In genomic region chr4:123600426-123600825, GRCh38 we compare ENCODE assay signal across 9 cellular contexts.
DNase-seq lines count a peak whose midpoint lies in the region; ATAC-seq and TF ChIP-seq lines count a peak whose summit lies in the region.
"Had no signal": no experiment of that assay in that cellular context is flagged by ENCODE, and none has a peak within 500 bp of the region (broad histone marks: within the 10 kb centered on the region; RNA-seq: fewer than 3 reads in every experiment).

No MANE protein-coding gene starts in this region.

- no peaks in the 10 kb centered on the region for H3K36me3 Mint-ChIP-seq in CD4-positive, alpha-beta memory T cell
- peaks cover 21% of the 10 kb centered on the region for H3K36me3 Mint-ChIP-seq in natural killer cell treated with Interleukin-12 subunit alpha and Interleukin-12 subunit beta and Interleukin-15 and Interleukin-18, amount 100 ng/mL, for 72 hours

- H3K4me3 Mint-ChIP-seq in CD4-positive, alpha-beta memory T cell = peak overlapping the region in 4 of 8 donors; percentile 1 to 84 (median 72)
- H3K4me3 Mint-ChIP-seq in natural killer cell treated with Interleukin-12 subunit alpha and Interleukin-12 subunit beta and Interleukin-15 and Interleukin-18, amount 100 ng/mL, for 72 hours = peak overlapping the region; percentile 79

- no peak for DNase-seq in CD4-positive, alpha-beta memory T cell
- DNase-seq in mammary epithelial cell (no peak), NCI-H2081 treated with DMSO at 0.1 percent for 48 hours (lab: John Stamatoyannopoulos, UW) (no peak)
- DNase-seq in natural killer cell treated with Interleukin-12 subunit alpha and Interleukin-12 subunit beta and Interleukin-15 and Interleukin-18, amount 100 ng/mL, for 72 hours (ENCODE audit: low spot score) = no peak
- DNase-seq in stimulated activated CD4-positive, alpha-beta T cell treated with anti-CD3 and anti-CD28 coated beads, Interleukin-4, amount 100 ng/mL, for 1 hour = no peak

- H4K20me1 ChIP-seq in KMS-11 (ENCODE audit: insufficient read depth) = no peaks in the 10 kb centered on the region
- H4K20me1 ChIP-seq in mammary epithelial cell (ENCODE audit: insufficient read depth, low read length) = no peaks in the 10 kb centered on the region

- in situ Hi-C loops in mammary epithelial cell (cut with MboI; ENCODE audit: low sequenced_read_pairs in 2 of 2) = no loop called here

- no peaks in the 10 kb centered on the region for H3K79me2 ChIP-seq in KMS-11 (ENCODE audit: insufficient read depth, low read depth)
- H3K79me2 ChIP-seq in mammary epithelial cell (ENCODE audit: insufficient read depth, low read length) = no peaks in the 10 kb centered on the region

- TF ChIP-seq CTCF in KMS-11 (conservative IDR thresholded peaks at IDR 0.05; ENCODE audit: low read depth, low read length) = no peak
- no peak for TF ChIP-seq CTCF in mammary epithelial cell (conservative IDR thresholded peaks at IDR 0.05 in 1 of 2, IDR thresholded peaks at IDR 0.05 in 1 of 2; ENCODE audit: extremely low read depth in 1 of 2, insufficient read depth in 1 of 2, low read depth in 1 of 2, low read length in 2 of 2)

- dilution Hi-C loops in mammary epithelial cell (cut with HindIII; ENCODE audit: low sequenced_read_pairs) = no loop called here

- intact Hi-C loops in CD4-positive, alpha-beta memory T cell (cut with micrococcal nuclease) = loop anchor here (1.0 kb wide), 1 partner anchor 17 kb away; no protein-coding TSS in a partner anchor
- intact Hi-C loops in mammary epithelial cell (cut with micrococcal nuclease) = no loop called here

- H3K9ac ChIP-seq in KMS-11 (peak overlapping the region; percentile 35; the same call in 1 of the 2 replicates), mammary epithelial cell (ENCODE audit: insufficient read depth, low read length) (no peak overlapping the region)

- H3K4me1 ChIP-seq in CD4-positive, alpha-beta memory T cell (ENCODE audit: insufficient read depth, low read length) = peaks cover 21% of the 10 kb centered on the region
- H3K4me1 ChIP-seq in KMS-11 (ENCODE audit: low read depth, poor library complexity, severe bottlenecking) (peaks cover 44% of the 10 kb centered on the region), mammary epithelial cell (ENCODE audit: insufficient read depth, low read length) (peaks cover 41% of the 10 kb centered on the region)

- no peaks in the 10 kb centered on the region for H3K9me3 ChIP-seq in CD4-positive, alpha-beta memory T cell (ENCODE audit: control insufficient read depth in 1 of 2, low read length in 2 of 2)
- H3K9me3 ChIP-seq in mammary epithelial cell (replicated peaks; ENCODE audit: insufficient read depth, low read length) = no peaks in the 10 kb centered on the region
- H3K9me3 ChIP-seq: pancreas had no signal

- no peaks in the 10 kb centered on the region for H3K36me3 ChIP-seq in CD4-positive, alpha-beta memory T cell (ENCODE audit: insufficient read depth, low read length)
- H3K36me3 ChIP-seq in KMS-11 (ENCODE audit: insufficient read depth) (no peaks in the 10 kb centered on the region), mammary epithelial cell (ENCODE audit: insufficient read depth, low read length) (no peaks in the 10 kb centered on the region)
- H3K36me3 ChIP-seq: pancreas had no signal

- WGBS in mammary epithelial cell (ENCODE audit: low coverage, missing lambda C conversion rate) = 83% methylated on average over 3 of the region's 3 CpGs

- no peaks in the 10 kb centered on the region for H3K27me3 ChIP-seq in CD4-positive, alpha-beta memory T cell (ENCODE audit: insufficient read depth, low read length)
- H3K27me3 ChIP-seq in KMS-11 (ENCODE audit: insufficient read depth, low read depth) = no peaks in the 10 kb centered on the region
- H3K27me3 ChIP-seq in mammary epithelial cell (ENCODE audit: insufficient read depth, low read length) = no peaks in the 10 kb centered on the region
- H3K27me3 ChIP-seq: pancreas had no signal

- H3K27me3 Mint-ChIP-seq in CD4-positive, alpha-beta memory T cell = no peaks in the 10 kb centered on the region
- H3K27me3 Mint-ChIP-seq in natural killer cell treated with Interleukin-12 subunit alpha and Interleukin-12 subunit beta and Interleukin-15 and Interleukin-18, amount 100 ng/mL, for 72 hours = no peaks in the 10 kb centered on the region

- H3K9me3 Mint-ChIP-seq in CD4-positive, alpha-beta memory T cell = peaks cover 0 to 2% (median 0%) of the 10 kb centered on the region in 8 donors
- H3K9me3 Mint-ChIP-seq in natural killer cell treated with Interleukin-12 subunit alpha and Interleukin-12 subunit beta and Interleukin-15 and Interleukin-18, amount 100 ng/mL, for 72 hours = peaks cover 3% of the 10 kb centered on the region

- CTCF ChIA-PET in CD4-positive, alpha-beta memory T cell (lab: Charles Lee; ENCODE audit: partially characterized antibody) = interaction anchor here (2.5 kb wide), 1 partner anchor 36 kb away, joined by 11 read pairs; no protein-coding TSS in a partner anchor
- CTCF ChIA-PET in mammary epithelial cell (lab: Charles Lee; ENCODE audit: low non-redundant PET) = no interaction called here

- POLR2A ChIA-PET in CD4-positive, alpha-beta memory T cell (lab: Charles Lee; ENCODE audit: partially characterized antibody) = interaction anchor here (1.2 kb wide), 1 partner anchor 16 kb away, joined by 4 read pairs; no protein-coding TSS in a partner anchor

- H2AFZ ChIP-seq in KMS-11 (ENCODE audit: low read depth) = peak overlapping the region; percentile 44; the same call in 1 of the 2 replicates
- H2AFZ ChIP-seq in mammary epithelial cell (ENCODE audit: low read depth, low read length) = peak overlapping the region; percentile 85

- ATAC-seq in natural killer cell treated with Interleukin-12 subunit alpha and Interleukin-12 subunit beta and Interleukin-15 and Interleukin-18, amount 100 ng/mL, for 72 hours = no peak
- ATAC-seq in HG03139 (IDR thresholded peaks at IDR 0.05; ENCODE audit: unreplicated experiment) (no peak), GM19324 (IDR thresholded peaks at IDR 0.05; ENCODE audit: low FRiP score, unreplicated experiment) (no peak)

- peaks cover 10 to 19% (median 16%) of the 10 kb centered on the region in 4 donors for H3K4me1 Mint-ChIP-seq in CD4-positive, alpha-beta memory T cell
- peaks cover 57 to 65% of the 10 kb centered on the region in 2 donors for H3K4me1 Mint-ChIP-seq in natural killer cell treated with Interleukin-12 subunit alpha and Interleukin-12 subunit beta and Interleukin-15 and Interleukin-18, amount 100 ng/mL, for 72 hours (ENCODE audit: low read depth in 2 of 2)

- H3K27ac Mint-ChIP-seq in CD4-positive, alpha-beta memory T cell = peak overlapping the region in 6 of 7 donors; percentile 67 to 94 (median 80)
- H3K27ac Mint-ChIP-seq in natural killer cell treated with Interleukin-12 subunit alpha and Interleukin-12 subunit beta and Interleukin-15 and Interleukin-18, amount 100 ng/mL, for 72 hours = peak overlapping the region; percentile 95 to 99

- no TSS peak for BruUV-seq in mammary epithelial cell (replicated peaks; lab: Mats Ljungman, UMichigan)

- no peak overlapping the region for H3K4me3 ChIP-seq in CD4-positive, alpha-beta memory T cell (ENCODE audit: low read length in 2 of 2)
- H3K4me3 ChIP-seq in KMS-11 (IDR thresholded peaks at IDR 0.05; ENCODE audit: insufficient read depth, low read depth, low read length) (no peak overlapping the region), mammary epithelial cell (replicated peaks in 1 of 3; ENCODE audit: insufficient read depth in 1 of 3, low read depth in 2 of 3, low read length in 3 of 3) (no peak overlapping the region)
- H3K4me3 ChIP-seq: pancreas had no signal

- H3K4me2 ChIP-seq in KMS-11 = peak overlapping the region; percentile 55
- peak overlapping the region; percentile 38 for H3K4me2 ChIP-seq in mammary epithelial cell (ENCODE audit: insufficient read depth, low read depth, low read length)

- H3K27ac ChIP-seq in CD4-positive, alpha-beta memory T cell (ENCODE audit: low read depth, low read length) = no peak overlapping the region
- H3K27ac ChIP-seq in KMS-11 = peak overlapping the region; percentile 75
- H3K27ac ChIP-seq in mammary epithelial cell (ENCODE audit: insufficient read depth, low read depth, low read length) = no peak overlapping the region
